Comparison of ENCODE assay signal across 30 cellular contexts in genomic region chr7:26616235-26616634, GRCh38.
DNase-seq lines count a peak whose midpoint lies in the region; ATAC-seq, FAIRE-seq and TF ChIP-seq lines count a peak whose summit lies in the region.
"Had no signal": no experiment of that assay in that cellular context is flagged by ENCODE, and none has a peak within 500 bp of the region (broad histone marks: within the 10 kb centered on the region; RNA-seq: fewer than 3 reads in every experiment).

No MANE protein-coding gene starts in this region.

- TF ChIP-seq CTCF in HEK293 (tag by site-specific recombination; IDR thresholded peaks at IDR 0.05) (no peak), PC-3 (conservative IDR thresholded peaks at IDR 0.05; ENCODE audit: low read depth, low read length) (no peak), fibroblast of mammary gland (conservative IDR thresholded peaks at IDR 0.05; ENCODE audit: control insufficient read depth, insufficient read depth, low read depth, low read length) (no peak), Caco-2 (IDR thresholded peaks at IDR 0.05; ENCODE audit: insufficient read depth in 1 of 2, low read depth in 1 of 2, low read length in 1 of 2, severe bottlenecking in 1 of 2, unreplicated experiment in 1 of 2) (no peak), left lung (IDR thresholded peaks at IDR 0.05) (no peak), left ventricle myocardium inferior (IDR thresholded peaks at IDR 0.05; ENCODE audit: borderline replicate concordance) (no peak)

- H3K9me3 ChIP-seq in HEK293 (ENCODE audit: control insufficient read depth, insufficient read depth, low read depth, low read length) = no peaks in the 10 kb centered on the region
- no peaks in the 10 kb centered on the region for H3K9me3 ChIP-seq in PC-3 (ENCODE audit: low read length)
- H3K9me3 ChIP-seq in small intestine (ENCODE audit: control insufficient read depth, low read depth) = no peaks in the 10 kb centered on the region
- H3K9me3 ChIP-seq in Caco-2 = no peaks in the 10 kb centered on the region
- H3K9me3 ChIP-seq in left lung = no peaks in the 10 kb centered on the region
- no peaks in the 10 kb centered on the region for H3K9me3 ChIP-seq in left ventricle myocardium inferior (replicated peaks)
- H3K9me3 ChIP-seq: prostate gland, sigmoid colon, transverse colon had no signal

- H3K27ac ChIP-seq in HEK293 (ENCODE audit: extremely low read depth, low read depth, low read length) (no peak overlapping the region), PC-3 (ENCODE audit: low read length) (no peak overlapping the region), small intestine (ENCODE audit: low read depth in 1 of 2, low read length in 1 of 2) (no peak overlapping the region), left lung (no peak overlapping the region), left ventricle myocardium inferior (replicated peaks) (no peak overlapping the region)
- H3K27ac ChIP-seq: BLaER1 treated with 17β-estradiol and CSF1 and Interleukin-3, amounts not matched to agents 10 nM and 100 nM; prostate gland; sigmoid colon; transverse colon had no signal

- no peaks in the 10 kb centered on the region for H4K20me1 ChIP-seq in PC-3 (ENCODE audit: low read length)
- H4K20me1 ChIP-seq: BLaER1 treated with 17β-estradiol and CSF1 and Interleukin-3, amounts not matched to agents 10 nM and 100 nM had no signal

- CTCF ChIA-PET in HEK293 (lab: Yijun Ruan, JAX) = no interaction called here
- CTCF ChIA-PET in PC-3 (lab: Charles Lee) = no interaction called here
- CTCF ChIA-PET in Caco-2 (lab: Charles Lee) = no interaction called here

- intact Hi-C loops in PC-3 (cut with micrococcal nuclease) = no loop called here
- intact Hi-C loops in Caco-2 (cut with micrococcal nuclease; ENCODE audit: unreplicated experiment) = no loop called here
- intact Hi-C loops in left lung (cut with DNase I) = no loop called here
- intact Hi-C loops in left ventricle myocardium inferior (cut with micrococcal nuclease) = no loop called here

- no peaks in the 10 kb centered on the region for H3F3A ChIP-seq in PC-3 (ENCODE audit: low read length, unreplicated experiment)

- H3K4me2 ChIP-seq in PC-3 (ENCODE audit: low read length) = no peak overlapping the region
- H3K4me2 ChIP-seq: BLaER1 treated with 17β-estradiol and CSF1 and Interleukin-3, amounts not matched to agents 10 nM and 100 nM had no signal

- H3K36me3 ChIP-seq in HEK293 (ENCODE audit: control insufficient read depth in 2 of 2, insufficient read depth in 1 of 2, low read length in 2 of 2) = no peaks in the 10 kb centered on the region
- no peaks in the 10 kb centered on the region for H3K36me3 ChIP-seq in PC-3 (ENCODE audit: low read depth, low read length)
- H3K36me3 ChIP-seq in small intestine (ENCODE audit: control insufficient read depth in 2 of 2, insufficient read depth in 2 of 2, low read length in 2 of 2) = no peaks in the 10 kb centered on the region
- H3K36me3 ChIP-seq in Caco-2 (ENCODE audit: control insufficient read depth, insufficient read depth, low read length) = no peaks in the 10 kb centered on the region
- no peaks in the 10 kb centered on the region for H3K36me3 ChIP-seq in left lung
- no peaks in the 10 kb centered on the region for H3K36me3 ChIP-seq in left ventricle myocardium inferior
- H3K36me3 ChIP-seq: BLaER1 treated with 17β-estradiol and CSF1 and Interleukin-3, amounts not matched to agents 10 nM and 100 nM; prostate gland; sigmoid colon; transverse colon had no signal

- 0 out of 2 replicates have a peak overlapping the region, but pooled peaks have one; percentile 9 for H2AFZ ChIP-seq in PC-3 (ENCODE audit: low read length)

- no peak overlapping the region for H3K4me3 Mint-ChIP-seq in Caco-2 (ENCODE audit: unreplicated experiment)
- H3K4me3 Mint-ChIP-seq: activated naive CD8-positive, alpha-beta T cell; activated T-cell treated with anti-CD3 and anti-CD28 coated beads, Interleukin-2, amount 50 U/mL, for 24 hours; immature natural killer cell; mesothelial cell of epicardium; naive B cell had no signal

- H3K4me3 ChIP-seq in HEK293 (ENCODE audit: low read depth, low read length) (no peak overlapping the region), PC-3 (ENCODE audit: low read length) (no peak overlapping the region), fibroblast of mammary gland (ENCODE audit: control insufficient read depth, low read depth, low read length) (no peak overlapping the region), small intestine (ENCODE audit: low read depth in 1 of 2, low read length in 2 of 2) (no peak overlapping the region), Caco-2 (ENCODE audit: low read depth, low read length) (no peak overlapping the region), left lung (no peak overlapping the region), left ventricle myocardium inferior (no peak overlapping the region)
- H3K4me3 ChIP-seq: BLaER1 treated with 17β-estradiol and CSF1 and Interleukin-3, amounts not matched to agents 10 nM and 100 nM; prostate gland; sigmoid colon; transverse colon had no signal

- no peak overlapping the region for H3K27ac Mint-ChIP-seq in Caco-2 (ENCODE audit: unreplicated experiment)
- H3K27ac Mint-ChIP-seq: activated naive CD8-positive, alpha-beta T cell; activated T-cell treated with anti-CD3 and anti-CD28 coated beads, Interleukin-2, amount 50 U/mL, for 24 hours; immature natural killer cell; mesothelial cell of epicardium; naive B cell had no signal

- H3K36me3 Mint-ChIP-seq in Caco-2 (ENCODE audit: insufficient read depth, unreplicated experiment) = no peaks in the 10 kb centered on the region
- H3K36me3 Mint-ChIP-seq: activated naive CD8-positive, alpha-beta T cell; mesothelial cell of epicardium had no signal

- no peaks in the 10 kb centered on the region for H3K27me3 ChIP-seq in PC-3 (ENCODE audit: low read length)
- H3K27me3 ChIP-seq in small intestine (ENCODE audit: control insufficient read depth in 2 of 2, insufficient read depth in 2 of 2, low read length in 2 of 2) = no peaks in the 10 kb centered on the region
- no peaks in the 10 kb centered on the region for H3K27me3 ChIP-seq in Caco-2 (replicated peaks; ENCODE audit: control insufficient read depth, insufficient read depth, low read length)
- H3K27me3 ChIP-seq in left lung = no peaks in the 10 kb centered on the region
- H3K27me3 ChIP-seq in left ventricle myocardium inferior (ENCODE audit: low read depth) = peaks cover 18% of the 10 kb centered on the region
- H3K27me3 ChIP-seq: BLaER1 treated with 17β-estradiol and CSF1 and Interleukin-3, amounts not matched to agents 10 nM and 100 nM; sigmoid colon; transverse colon had no signal

- H3K79me2 ChIP-seq in PC-3 (ENCODE audit: low read length) = no peaks in the 10 kb centered on the region

- H3K27me3 Mint-ChIP-seq in Caco-2 (ENCODE audit: insufficient read depth, unreplicated experiment) = peaks cover 12% of the 10 kb centered on the region
- H3K27me3 Mint-ChIP-seq: naive B cell had no signal

- H3K9ac ChIP-seq in PC-3 (ENCODE audit: low read length) = no peak overlapping the region
- H3K9ac ChIP-seq: BLaER1 treated with 17β-estradiol and CSF1 and Interleukin-3, amounts not matched to agents 10 nM and 100 nM had no signal

- H3K9me3 Mint-ChIP-seq in Caco-2 (ENCODE audit: unreplicated experiment) = no peaks in the 10 kb centered on the region
- H3K9me3 Mint-ChIP-seq: activated T-cell treated with anti-CD3 and anti-CD28 coated beads, Interleukin-2, amount 50 U/mL, for 24 hours; immature natural killer cell had no signal

- peak; percentile 33; the same call in 1 of the 2 replicates for ATAC-seq in PC-3
- no peak for ATAC-seq in left lung
- ATAC-seq: left lobe of liver had no signal

- BruUV-seq in PC-3 (replicated peaks; lab: Mats Ljungman, UMichigan) (no TSS peak), Caco-2 (replicated peaks; lab: Mats Ljungman, UMichigan) (no TSS peak)

- peak; percentile 60 for DNase-seq in PC-3
- DNase-seq in fibroblast of mammary gland (ENCODE audit: low read depth) = peak; percentile 50
- DNase-seq in small intestine = peak; percentile 2
- no peak for DNase-seq in GF-D8 (lab: John Stamatoyannopoulos, UW)
- DNase-seq in Caco-2 = no peak
- DNase-seq in left lung = no peak
- DNase-seq in left ventricle myocardium inferior = no peak
- DNase-seq: activated CD4-positive, alpha-beta T cell treated with anti-CD3 and anti-CD28 coated beads, Interleukin-2, amount 50 U/mL, for 1 hour; activated effector memory CD4-positive, alpha-beta T cell treated with anti-CD3 and anti-CD28 coated beads, Interleukin-2, amount 50 U/mL, for 16 hours; activated T-cell treated with anti-CD3 and anti-CD28 coated beads, Interleukin-2, amount 50 U/mL, for 24 hours; DMS153; immature natural killer cell; naive B cell; NCI-H1417; NCI-H2029 treated with DMSO at 0.1 percent for 48 hours; NCI-H526 treated with DMSO at 0.1 percent for 48 hours; occipital lobe; sigmoid colon; stimulated activated CD4-positive, alpha-beta T cell treated with anti-CD3 and anti-CD28 coated beads, Interleukin-4, amount 100 ng/mL, for 24 hours; T1000; transverse colon had no signal

- H3K4me1 Mint-ChIP-seq in Caco-2 (ENCODE audit: low read depth, unreplicated experiment) = no peaks in the 10 kb centered on the region
- H3K4me1 Mint-ChIP-seq: immature natural killer cell, mesothelial cell of epicardium, naive B cell had no signal

- POLR2A ChIA-PET in HEK293 (lab: Yijun Ruan, JAX) (no interaction called here), PC-3 (lab: Charles Lee; ENCODE audit: unreplicated experiment) (no interaction called here), Caco-2 (lab: Charles Lee) (no interaction called here)

- no peaks in the 10 kb centered on the region for H3K9me2 ChIP-seq in PC-3 (replicated peaks; ENCODE audit: low read length)

- no peaks in the 10 kb centered on the region for H3K4me1 ChIP-seq in HEK293 (ENCODE audit: control insufficient read depth, insufficient read depth, low read length)
- peaks cover 12% of the 10 kb centered on the region for H3K4me1 ChIP-seq in PC-3 (ENCODE audit: insufficient read depth, low read length)
- no peaks in the 10 kb centered on the region for H3K4me1 ChIP-seq in small intestine (ENCODE audit: control insufficient read depth in 2 of 2, insufficient read depth in 1 of 2, low read depth in 1 of 2, low read length in 1 of 2)
- no peaks in the 10 kb centered on the region for H3K4me1 ChIP-seq in Caco-2
- no peaks in the 10 kb centered on the region for H3K4me1 ChIP-seq in left lung
- H3K4me1 ChIP-seq in left ventricle myocardium inferior = peaks cover 9% of the 10 kb centered on the region
- H3K4me1 ChIP-seq: BLaER1 treated with 17β-estradiol and CSF1 and Interleukin-3, amounts not matched to agents 10 nM and 100 nM; prostate gland; sigmoid colon; transverse colon had no signal

- no peak for FAIRE-seq in small intestine (lab: Jason Lieb, UNC)
- FAIRE-seq: endothelial cell of umbilical vein, G401.6, HTR-8/SVneo had no signal

- 61 to 87% (median 76%) methylated on average over 7 of the region's 7 CpGs for WGBS in small intestine, 3 donors

TF ChIP-seq in HEK293, 187 proteins besides CTCF, POLR2A, EP300 and RAD21:
- TF ChIP-seq HOXD13 (CRISPR knock-in tag; IDR thresholded peaks at IDR 0.05; ENCODE audit: borderline replicate concordance) = no peak
- TF ChIP-seq SETDB1 (IDR thresholded peaks at IDR 0.05; ENCODE audit: insufficient read length, low read length) = peak; percentile 25
- TF ChIP-seq ZNF560 (tag by site-specific recombination; IDR thresholded peaks at IDR 0.05; ENCODE audit: borderline replicate concordance) = no peak
TF ChIP-seq in HEK293: peak in this region for 1.

Comparison
In these comparisons a context has a peak if more than half of its experiments do, and no peak if none do; other contexts are left out.
1. DNase-seq: peak in PC-3 (single experiment), fibroblast of mammary gland (single experiment) and small intestine (single experiment); none in GF-D8 (single experiment), Caco-2 (0 of 2), left lung (0 of 2) and left ventricle myocardium inferior (single experiment).